17 cellular contexts compared by ENCODE assay signal in genomic region chr2:30282721-30283120, GRCh38. TPM values are rescaled to one million over a fixed set of nuclear protein-coding genes. Genes with fewer than 3 reads are reported as not detected.
DNase-seq lines count a peak whose midpoint lies in the region; ATAC-seq and TF ChIP-seq lines count a peak whose summit lies in the region.
"Had no signal": no experiment of that assay in that cellular context is flagged by ENCODE, and none has a peak within 500 bp of the region (broad histone marks: within the 10 kb centered on the region; RNA-seq: fewer than 3 reads in every experiment).

No MANE protein-coding gene starts in this region.

- peaks cover 3% of the 10 kb centered on the region for H3K9me3 Mint-ChIP-seq in endodermal cell
- peaks cover 0 to 14% (median 0%) of the 10 kb centered on the region in 7 donors for H3K9me3 Mint-ChIP-seq in naive B cell
- H3K9me3 Mint-ChIP-seq: CD4-positive, alpha-beta memory T cell had no signal

- in situ Hi-C loops in G401 (cut with HindIII; ENCODE audit: low sequenced_read_pairs): no loop called here

- DNase-seq in cardiac septum (ENCODE audit: low spot score) (peak; percentile 70), right atrium auricular region (ENCODE audit: low spot score) (no peak), endodermal cell (peak; percentile 29), naive B cell (peak; percentile 13), G401 (ENCODE audit: low spot score) (no peak), NCI-H510A (lab: John Stamatoyannopoulos, UW) (no peak)
- DNase-seq in stimulated activated CD4-positive, alpha-beta T cell treated with anti-CD3 and anti-CD28 coated beads, Interleukin-15, amount 100 ng/mL, for 24 hours: no peak
- DNase-seq in activated CD4-positive, CD25-positive, alpha-beta regulatory T cell (lab: John Stamatoyannopoulos, UW): no peak
- DNase-seq: 8988T; BE2C; CD4-positive, alpha-beta memory T cell; DMS153; H9; NCI-H1092 treated with DMSO at 0.1 percent for 48 hours; NCI-H2081; NCI-H446 treated with DMSO at 0.1 percent for 48 hours; Right ventricle myocardium superior had no signal

- H3K36me3 Mint-ChIP-seq in endodermal cell (ENCODE audit: low read depth) (no peaks in the 10 kb centered on the region), naive B cell (peaks cover 4 to 15% of the 10 kb centered on the region in 2 donors)
- H3K36me3 Mint-ChIP-seq: CD4-positive, alpha-beta memory T cell had no signal

- H3K27ac ChIP-seq in right atrium auricular region (no peak overlapping the region), endodermal cell (ENCODE audit: low read depth, low read length) (no peak overlapping the region)

- H3K9ac ChIP-seq in endodermal cell (ENCODE audit: extremely low read depth, low read length, poor library complexity, severe bottlenecking): no peak overlapping the region

- TF ChIP-seq CTCF in right atrium auricular region (IDR thresholded peaks at IDR 0.05): no peak
- no peak for TF ChIP-seq CTCF in endodermal cell (conservative IDR thresholded peaks at IDR 0.05)

- H3K4me1 Mint-ChIP-seq in endodermal cell (peaks cover 25% of the 10 kb centered on the region), naive B cell (peaks cover 78 to 98% (median 95%) of the 10 kb centered on the region in 3 donors)

- no peak for ATAC-seq in naive B cell (ENCODE audit: low read depth in 2 of 2)

- H3K4me1 ChIP-seq in right atrium auricular region: peaks cover 0 to 10% of the 10 kb centered on the region in 2 donors
- H3K4me1 ChIP-seq in endodermal cell (ENCODE audit: control insufficient read depth, insufficient read depth, low read length): peaks cover 5% of the 10 kb centered on the region
- H3K4me1 ChIP-seq: BE2C had no signal

- no peaks in the 10 kb centered on the region for H3K9me3 ChIP-seq in right atrium auricular region
- H3K9me3 ChIP-seq in endodermal cell (ENCODE audit: control insufficient read depth, low read length): no peaks in the 10 kb centered on the region
- H3K9me3 ChIP-seq: BE2C had no signal

- intact Hi-C loops in cardiac septum (cut with DNase I): no loop called here

- no peaks in the 10 kb centered on the region for H3K27me3 ChIP-seq in right atrium auricular region
- H3K27me3 ChIP-seq in endodermal cell (ENCODE audit: control insufficient read depth, insufficient read depth, low read length, poor library complexity, severe bottlenecking): no peaks in the 10 kb centered on the region
- H3K27me3 ChIP-seq: BE2C had no signal

- H3K4me3 Mint-ChIP-seq in endodermal cell: no peak overlapping the region
- peak overlapping the region in 7 of 8 donors; percentile 50 to 83 (median 77) for H3K4me3 Mint-ChIP-seq in naive B cell
- H3K4me3 Mint-ChIP-seq: CD4-positive, alpha-beta memory T cell; H9 had no signal

- WGBS in endodermal cell (ENCODE audit: insufficient coverage in 1 of 2, insufficient read length in 1 of 2), 2 experiments: 93 to 100% methylated on average over 2 to 4 of the region's 4 CpGs

- H3K27ac Mint-ChIP-seq in endodermal cell (no peak overlapping the region), naive B cell (peak overlapping the region; percentile 32 to 97 (median 93))
- H3K27ac Mint-ChIP-seq: CD4-positive, alpha-beta memory T cell; H9 had no signal

- no peaks in the 10 kb centered on the region for H3K27me3 Mint-ChIP-seq in endodermal cell (ENCODE audit: insufficient read depth)
- no peaks in the 10 kb centered on the region for H3K27me3 Mint-ChIP-seq in naive B cell
- H3K27me3 Mint-ChIP-seq: CD4-positive, alpha-beta memory T cell had no signal

- H3K4me3 ChIP-seq in right atrium auricular region (no peak overlapping the region), endodermal cell (ENCODE audit: low read length) (no peak overlapping the region)

- H3K36me3 ChIP-seq in right atrium auricular region (no peaks in the 10 kb centered on the region), endodermal cell (ENCODE audit: control insufficient read depth, insufficient read depth, low read length) (no peaks in the 10 kb centered on the region)
- H3K36me3 ChIP-seq: BE2C had no signal

RNA-seq across cellular contexts. Expression of gene LBH, which starts 51.4 kb away (rescaled TPM):
- total RNA-seq in cardiac septum (208 TPM), right atrium auricular region (10 to 100 TPM; 18.9 to 54.6 TPM), endodermal cell (10 to 100 TPM; 48.0 to 50.0 TPM)
- polyA plus RNA-seq in endodermal cell (2013, experiment 1 of 2): 23.7 TPM
- polyA plus RNA-seq in endodermal cell (2013, experiment 2 of 2): 26.7 TPM
- 100 to 1,000 TPM; 191 to 297 (median 221) TPM for polyA plus RNA-seq in naive B cell (ENCODE audit: low read depth in 6 of 6)
- total RNA-seq in G401 (2014; rRNA removed; shearing (Covaris generic)): not detected in 2 replicates

Comparison
In these comparisons a context has a peak if more than half of its experiments do, and no peak if none do; other contexts are left out.
1. DNase-seq: peak in cardiac septum (single experiment), endodermal cell (single experiment) and naive B cell (single experiment); none in right atrium auricular region (single experiment), G401 (single experiment), stimulated activated CD4-positive, alpha-beta T cell treated with anti-CD3 and anti-CD28 coated beads, Interleukin-15, amount 100 ng/mL, for 24 hours (single experiment), NCI-H510A (single experiment) and activated CD4-positive, CD25-positive, alpha-beta regulatory T cell (0 of 4).
2. RNA of gene LBH, which starts 51.4 kb away (total RNA-seq): 208 TPM in cardiac septum (single experiment), 18.9 to 54.6 TPM in right atrium auricular region and 48.0 to 50.0 TPM in endodermal cell; not detected in G401; every median in the first group is over 10 times any median in the second.